ENCODE assay signal across 1 cellular context in the genomic region with DNA sequence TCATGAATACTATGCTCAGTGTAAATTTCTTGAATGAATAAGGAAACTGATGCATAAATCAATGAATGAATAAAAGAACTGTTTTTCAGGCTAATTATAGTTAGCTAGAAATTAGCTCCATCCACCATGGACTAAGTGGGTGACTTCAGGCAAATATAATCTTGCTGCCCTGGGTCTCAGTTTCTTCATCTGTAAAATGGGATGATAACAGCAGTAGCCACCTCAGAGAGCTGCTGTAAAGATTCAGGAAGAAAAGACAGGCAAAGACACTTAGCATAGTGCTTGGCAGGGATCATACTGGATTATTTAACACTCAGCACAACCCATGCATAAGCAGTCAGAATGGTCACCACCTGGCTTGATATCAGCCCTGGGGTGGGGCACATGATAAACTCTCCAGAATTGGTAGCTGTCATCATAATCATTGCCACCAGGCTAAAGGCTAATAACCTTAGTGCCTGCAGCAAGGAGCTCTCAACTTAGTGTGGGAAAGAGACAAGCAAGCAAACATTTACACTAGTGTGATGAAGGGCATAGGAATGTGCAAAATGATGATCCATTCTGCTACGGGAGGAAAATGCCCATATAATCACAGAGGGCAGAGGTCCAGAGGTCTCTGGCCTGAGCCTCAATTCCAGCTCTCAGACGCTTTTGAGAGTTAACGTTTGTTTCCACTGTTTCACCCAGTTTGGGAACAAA.
TF ChIP-seq lines count a peak whose summit lies in the region.

No MANE protein-coding gene starts in this region.

TF ChIP-seq in HepG2, 621 proteins besides CTCF, POLR2A, EP300 and RAD21 (continued from another document and continues in another):
- TF ChIP-seq ZNF24 (IDR thresholded peaks at IDR 0.05) (no peak), HOXD1 (CRISPR knock-in tag; IDR thresholded peaks at IDR 0.05) (no peak), ZNF329 (CRISPR knock-in tag; IDR thresholded peaks at IDR 0.05; ENCODE audit: low read depth) (no peak), TP53 (CRISPR knock-in tag; conservative IDR thresholded peaks at IDR 0.05) (no peak), EZH2 (conservative IDR thresholded peaks at IDR 0.05; ENCODE audit: low read depth, low read length) (no peak), TCF7 (IDR thresholded peaks at IDR 0.05; ENCODE audit: low read depth) (no peak), NR2C2 (CRISPR knock-in tag; IDR thresholded peaks at IDR 0.05; ENCODE audit: borderline replicate concordance) (no peak), CEBPB (IDR thresholded peaks at IDR 0.05; ENCODE audit: borderline replicate concordance, low read depth, low read length) (no peak), ZNF510 (CRISPR knock-in tag; IDR thresholded peaks at IDR 0.05; ENCODE audit: low read depth) (no peak), ATM (IDR thresholded peaks at IDR 0.05; ENCODE audit: borderline replicate concordance) (no peak), MXI1 (IDR thresholded peaks at IDR 0.05; ENCODE audit: borderline replicate concordance, low read depth, low read length) (no peak), PPARG (CRISPR knock-in tag; conservative IDR thresholded peaks at IDR 0.05) (peak; percentile 73), ZC3H4 (CRISPR knock-in tag; IDR thresholded peaks at IDR 0.05; ENCODE audit: borderline replicate concordance) (no peak), PCBP1 (IDR thresholded peaks at IDR 0.05; ENCODE audit: borderline replicate concordance, low read depth, low read length) (no peak), REXO4 (CRISPR knock-in tag; IDR thresholded peaks at IDR 0.05; ENCODE audit: borderline replicate concordance) (no peak), ZNF775 (CRISPR knock-in tag; IDR thresholded peaks at IDR 0.05; ENCODE audit: borderline replicate concordance) (no peak), ZNF235 (CRISPR knock-in tag; IDR thresholded peaks at IDR 0.05; ENCODE audit: borderline replicate concordance) (no peak), NFKB2 (CRISPR knock-in tag; IDR thresholded peaks at IDR 0.05; ENCODE audit: borderline replicate concordance) (no peak), ZNF331 (CRISPR knock-in tag; IDR thresholded peaks at IDR 0.05) (no peak), SP140L (CRISPR knock-in tag; IDR thresholded peaks at IDR 0.05; ENCODE audit: borderline replicate concordance) (no peak), MYC (CRISPR knock-in tag; IDR thresholded peaks at IDR 0.05; ENCODE audit: borderline replicate concordance) (no peak), ATF3 (CRISPR knock-in tag; IDR thresholded peaks at IDR 0.05) (peak; percentile 69), LCORL (IDR thresholded peaks at IDR 0.05) (no peak; the same call in 1 of the 2 replicates), LCORL (CRISPR knock-in tag; IDR thresholded peaks at IDR 0.05) (peak; percentile 50), USF2 (IDR thresholded peaks at IDR 0.05; ENCODE audit: low read depth, low read length) (no peak), USF2 (CRISPR knock-in tag; IDR thresholded peaks at IDR 0.05; ENCODE audit: borderline replicate concordance) (no peak), ELF4 (CRISPR knock-in tag; IDR thresholded peaks at IDR 0.05; ENCODE audit: borderline replicate concordance) (no peak), ZNF761 (CRISPR knock-in tag; conservative IDR thresholded peaks at IDR 0.05) (no peak), PRDM10 (CRISPR knock-in tag; IDR thresholded peaks at IDR 0.05; ENCODE audit: low read depth) (no peak), RXRB (CRISPR knock-in tag; IDR thresholded peaks at IDR 0.05; ENCODE audit: borderline replicate concordance) (peak; percentile 85), SIX4 (CRISPR knock-in tag; IDR thresholded peaks at IDR 0.05) (no peak), ZNF709 (CRISPR knock-in tag; IDR thresholded peaks at IDR 0.05) (no peak), ZNF432 (CRISPR knock-in tag; IDR thresholded peaks at IDR 0.05; ENCODE audit: borderline replicate concordance) (no peak), GATAD2A (CRISPR knock-in tag; IDR thresholded peaks at IDR 0.05) (peak; percentile 57), HDAC6 (IDR thresholded peaks at IDR 0.05; ENCODE audit: low read depth, low read length) (no peak), MAFG (CRISPR knock-in tag; IDR thresholded peaks at IDR 0.05) (no peak), RXRA (CRISPR knock-in tag; IDR thresholded peaks at IDR 0.05) (no peak; the same call in 1 of the 2 replicates), ARID2 (CRISPR knock-in tag; IDR thresholded peaks at IDR 0.05; ENCODE audit: borderline replicate concordance) (no peak), PAF1 (CRISPR knock-in tag; IDR thresholded peaks at IDR 0.05) (no peak), REPIN1 (CRISPR knock-in tag; IDR thresholded peaks at IDR 0.05; ENCODE audit: borderline replicate concordance, low read depth) (no peak), DRAP1 (CRISPR knock-in tag; IDR thresholded peaks at IDR 0.05) (no peak; the same call in 1 of the 2 replicates), ONECUT2 (CRISPR knock-in tag; IDR thresholded peaks at IDR 0.05) (no peak), ZC3H13 (CRISPR knock-in tag; IDR thresholded peaks at IDR 0.05) (no peak), HNRNPL (IDR thresholded peaks at IDR 0.05; ENCODE audit: low read depth, low read length) (no peak), BHLHE40 (IDR thresholded peaks at IDR 0.05; ENCODE audit: low read length) (no peak), KDM1A (CRISPR knock-in tag; IDR thresholded peaks at IDR 0.05) (no peak), SETDB1 (CRISPR knock-in tag; IDR thresholded peaks at IDR 0.05; ENCODE audit: borderline replicate concordance) (no peak), CCAR2 (optimal IDR thresholded peaks at IDR 0.05; ENCODE audit: low read depth, low read length) (no peak), ZSCAN12 (CRISPR knock-in tag; IDR thresholded peaks at IDR 0.05) (no peak), PBX2 (CRISPR knock-in tag; IDR thresholded peaks at IDR 0.05) (no peak), ZSCAN30 (CRISPR knock-in tag; IDR thresholded peaks at IDR 0.05) (no peak), ZNF644 (CRISPR knock-in tag; IDR thresholded peaks at IDR 0.05; ENCODE audit: low read depth) (0 out of 2 replicates have a peak, but pooled peaks have one; percentile 50), ZNF121 (CRISPR knock-in tag; IDR thresholded peaks at IDR 0.05) (no peak), XBP1 (CRISPR knock-in tag; IDR thresholded peaks at IDR 0.05) (no peak), MBD4 (IDR thresholded peaks at IDR 0.05; ENCODE audit: borderline replicate concordance, low read length) (no peak), BRD4 (CRISPR knock-in tag; IDR thresholded peaks at IDR 0.05) (no peak), ZNF615 (CRISPR knock-in tag; IDR thresholded peaks at IDR 0.05; ENCODE audit: borderline replicate concordance) (no peak), NPAS2 (CRISPR knock-in tag; IDR thresholded peaks at IDR 0.05; ENCODE audit: borderline replicate concordance) (no peak), TBX3 (IDR thresholded peaks at IDR 0.05; ENCODE audit: borderline replicate concordance) (no peak)
- TF ChIP-seq, protein P1, sequence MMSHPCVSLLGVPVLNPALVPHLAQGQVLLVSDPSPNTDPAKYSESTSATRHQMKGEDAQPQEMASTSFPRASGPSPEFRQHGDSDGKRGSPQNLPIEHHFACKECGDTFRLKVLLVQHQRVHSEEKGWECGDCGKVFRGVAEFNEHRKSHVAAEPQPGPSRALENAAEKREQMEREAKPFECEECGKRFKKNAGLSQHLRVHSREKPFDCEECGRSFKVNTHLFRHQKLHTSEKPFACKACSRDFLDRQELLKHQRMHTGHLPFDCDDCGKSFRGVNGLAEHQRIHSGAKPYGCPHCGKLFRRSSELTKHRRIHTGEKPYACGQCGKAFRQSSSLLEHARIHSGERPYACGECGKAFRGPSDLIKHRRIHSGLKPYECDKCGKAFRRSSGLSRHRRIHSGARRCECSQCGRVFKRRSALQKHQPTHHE (CRISPR knock-in tag; IDR thresholded peaks at IDR 0.05; ENCODE audit: borderline replicate concordance): no peak
- TF ChIP-seq, protein P2, sequence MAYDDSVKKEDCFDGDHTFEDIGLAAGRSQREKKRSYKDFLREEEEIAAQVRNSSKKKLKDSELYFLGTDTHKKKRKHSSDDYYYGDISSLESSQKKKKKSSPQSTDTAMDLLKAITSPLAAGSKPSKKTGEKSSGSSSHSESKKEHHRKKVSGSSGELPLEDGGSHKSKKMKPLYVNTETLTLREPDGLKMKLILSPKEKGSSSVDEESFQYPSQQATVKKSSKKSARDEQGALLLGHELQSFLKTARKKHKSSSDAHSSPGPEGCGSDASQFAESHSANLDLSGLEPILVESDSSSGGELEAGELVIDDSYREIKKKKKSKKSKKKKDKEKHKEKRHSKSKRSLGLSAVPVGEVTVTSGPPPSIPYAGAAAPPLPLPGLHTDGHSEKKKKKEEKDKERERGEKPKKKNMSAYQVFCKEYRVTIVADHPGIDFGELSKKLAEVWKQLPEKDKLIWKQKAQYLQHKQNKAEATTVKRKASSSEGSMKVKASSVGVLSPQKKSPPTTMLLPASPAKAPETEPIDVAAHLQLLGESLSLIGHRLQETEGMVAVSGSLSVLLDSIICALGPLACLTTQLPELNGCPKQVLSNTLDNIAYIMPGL (CRISPR knock-in tag; IDR thresholded peaks at IDR 0.05; ENCODE audit: borderline replicate concordance in 1 of 2, low read depth in 1 of 2): no peak
- TF ChIP-seq, protein P3, sequence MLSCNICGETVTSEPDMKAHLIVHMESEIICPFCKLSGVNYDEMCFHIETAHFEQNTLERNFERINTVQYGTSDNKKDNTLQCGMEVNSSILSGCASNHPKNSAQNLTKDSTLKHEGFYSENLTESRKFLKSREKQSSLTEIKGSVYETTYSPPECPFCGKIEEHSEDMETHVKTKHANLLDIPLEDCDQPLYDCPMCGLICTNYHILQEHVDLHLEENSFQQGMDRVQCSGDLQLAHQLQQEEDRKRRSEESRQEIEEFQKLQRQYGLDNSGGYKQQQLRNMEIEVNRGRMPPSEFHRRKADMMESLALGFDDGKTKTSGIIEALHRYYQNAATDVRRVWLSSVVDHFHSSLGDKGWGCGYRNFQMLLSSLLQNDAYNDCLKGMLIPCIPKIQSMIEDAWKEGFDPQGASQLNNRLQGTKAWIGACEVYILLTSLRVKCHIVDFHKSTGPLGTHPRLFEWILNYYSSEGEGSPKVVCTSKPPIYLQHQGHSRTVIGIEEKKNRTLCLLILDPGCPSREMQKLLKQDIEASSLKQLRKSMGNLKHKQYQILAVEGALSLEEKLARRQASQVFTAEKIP (CRISPR knock-in tag; IDR thresholded peaks at IDR 0.05; ENCODE audit: borderline replicate concordance): no peak
